In genomic region chr1:49995734-49996133, GRCh38 we compare ENCODE assay signal across 20 cellular contexts. TPM values are rescaled to one million over a fixed set of nuclear protein-coding genes. Genes with fewer than 3 reads are reported as not detected.
DNase-seq lines count a peak whose midpoint lies in the region; ATAC-seq and TF ChIP-seq lines count a peak whose summit lies in the region.
"Had no signal": no experiment of that assay in that cellular context is flagged by ENCODE, and none has a peak within 500 bp of the region (broad histone marks: within the 10 kb centered on the region; RNA-seq: fewer than 3 reads in every experiment).

No MANE protein-coding gene starts in this region.

- H3K27ac ChIP-seq in breast epithelium (no peak overlapping the region), PC-3 (ENCODE audit: low read length) (no peak overlapping the region), neural progenitor cell (no peak overlapping the region)
- H3K27ac ChIP-seq: cardiac muscle cell had no signal

- ATAC-seq in PC-3 (no peak), HG03039 (IDR thresholded peaks at IDR 0.05; ENCODE audit: unreplicated experiment) (no peak)
- ATAC-seq: activated CD4-positive, alpha-beta T cell treated with anti-CD3 and anti-CD28 coated beads for 36 hours; activated T-cell treated with anti-CD3 and anti-CD28 coated beads, Interleukin-2, amount 50 U/mL, for 72 hours; HCT116 had no signal

- peak; percentile 8 for DNase-seq in MCF 10A (ENCODE audit: unreplicated experiment)
- DNase-seq in breast epithelium (ENCODE audit: low spot score in 2 of 2), result no peak
- peak; percentile 43 for DNase-seq in PC-3
- DNase-seq in epithelial cell of esophagus (ENCODE audit: low read depth), result peak; percentile 1
- DNase-seq in activated T-cell treated with anti-CD3 and anti-CD28 coated beads for 4 hours, result no peak
- no peak for DNase-seq in neural progenitor cell (ENCODE audit: low spot score)
- no peak for DNase-seq in SIG-M5 (lab: John Stamatoyannopoulos, UW)
- DNase-seq: activated CD4-positive, alpha-beta T cell treated with anti-CD3 and anti-CD28 coated beads for 36 hours; activated naive CD4-positive, alpha-beta T cell treated with anti-CD3 and anti-CD28 coated beads, Interleukin-2, amount 10 ng/mL, durations not matched to agents 7 days and 5 days; activated T-cell treated with anti-CD3 and anti-CD28 coated beads, Interleukin-2, amount 50 U/mL, for 72 hours; amygdala; cortex of kidney; NCI-H1092 treated with DMSO at 0.1 percent for 48 hours; NCI-H2081; NCI-H510A; posterior cingulate gyrus had no signal

- POLR2A ChIA-PET in MCF 10A (lab: Yijun Ruan, JAX), result no interaction called here
- POLR2A ChIA-PET in PC-3 (lab: Charles Lee; ENCODE audit: unreplicated experiment), result no interaction called here

- H3F3A ChIP-seq in PC-3 (ENCODE audit: low read length, unreplicated experiment), result no peaks in the 10 kb centered on the region
- H3F3A ChIP-seq in neural progenitor cell (ENCODE audit: low read depth), result no peaks in the 10 kb centered on the region

- no peaks in the 10 kb centered on the region for H3K27me3 Mint-ChIP-seq in MCF 10A (ENCODE audit: insufficient read depth, unreplicated experiment)
- H3K27me3 Mint-ChIP-seq in neural progenitor cell (ENCODE audit: insufficient read depth, low read depth), result no peaks in the 10 kb centered on the region
- H3K27me3 Mint-ChIP-seq: activated naive CD4-positive, alpha-beta T cell treated with anti-CD3 and anti-CD28 coated beads, Interleukin-2, amount 10 ng/mL, durations not matched to agents 7 days and 5 days; type B pancreatic cell had no signal

- H3K4me2 ChIP-seq in PC-3 (ENCODE audit: low read length) (no peak overlapping the region), neural progenitor cell (no peak overlapping the region)

- H3K4me1 Mint-ChIP-seq in MCF 10A (ENCODE audit: insufficient read depth, unreplicated experiment), result no peaks in the 10 kb centered on the region
- no peaks in the 10 kb centered on the region for H3K4me1 Mint-ChIP-seq in neural progenitor cell
- H3K4me1 Mint-ChIP-seq: activated CD4-positive, alpha-beta T cell treated with anti-CD3 and anti-CD28 coated beads for 36 hours; activated naive CD4-positive, alpha-beta T cell treated with anti-CD3 and anti-CD28 coated beads, Interleukin-2, amount 10 ng/mL, durations not matched to agents 7 days and 5 days had no signal

- intact Hi-C loops in MCF 10A (cut with micrococcal nuclease) (no loop called here), breast epithelium (cut with DNase I; ENCODE audit: low total_unique reads) (no loop called here), PC-3 (cut with micrococcal nuclease) (no loop called here)

- H4K20me1 ChIP-seq in PC-3 (ENCODE audit: low read length), result no peaks in the 10 kb centered on the region
- no peaks in the 10 kb centered on the region for H4K20me1 ChIP-seq in neural progenitor cell (ENCODE audit: low read depth)

- H3K27me3 ChIP-seq in breast epithelium (no peaks in the 10 kb centered on the region), PC-3 (ENCODE audit: low read length) (no peaks in the 10 kb centered on the region), neural progenitor cell (no peaks in the 10 kb centered on the region)
- H3K27me3 ChIP-seq: cardiac muscle cell had no signal

- H3K9me3 Mint-ChIP-seq in MCF 10A (ENCODE audit: unreplicated experiment) (peaks cover 27% of the 10 kb centered on the region), neural progenitor cell (no peaks in the 10 kb centered on the region)
- H3K9me3 Mint-ChIP-seq: type B pancreatic cell had no signal

- no peaks in the 10 kb centered on the region for H3K9me2 ChIP-seq in PC-3 (replicated peaks; ENCODE audit: low read length)

- no peak for TF ChIP-seq POLR2A in breast epithelium (IDR thresholded peaks at IDR 0.05)

- H2AFZ ChIP-seq in PC-3 (ENCODE audit: low read length) (no peak overlapping the region), neural progenitor cell (replicated peaks) (no peak overlapping the region)

- H3K27ac Mint-ChIP-seq in MCF 10A (ENCODE audit: low read depth, unreplicated experiment), result no peak overlapping the region
- H3K27ac Mint-ChIP-seq in neural progenitor cell, result no peak overlapping the region
- H3K27ac Mint-ChIP-seq: activated CD4-positive, alpha-beta T cell treated with anti-CD3 and anti-CD28 coated beads for 36 hours; activated naive CD4-positive, alpha-beta T cell treated with anti-CD3 and anti-CD28 coated beads, Interleukin-2, amount 10 ng/mL, durations not matched to agents 7 days and 5 days; activated T-cell treated with anti-CD3 and anti-CD28 coated beads, Interleukin-2, amount 50 U/mL, for 72 hours; type B pancreatic cell had no signal

- H3K9ac ChIP-seq in PC-3 (ENCODE audit: low read length) (no peak overlapping the region), neural progenitor cell (no peak overlapping the region)

- H3K4me3 Mint-ChIP-seq in MCF 10A (ENCODE audit: unreplicated experiment), result no peak overlapping the region
- H3K4me3 Mint-ChIP-seq in neural progenitor cell, result no peak overlapping the region
- H3K4me3 Mint-ChIP-seq: activated CD4-positive, alpha-beta T cell treated with anti-CD3 and anti-CD28 coated beads for 36 hours; activated naive CD4-positive, alpha-beta T cell treated with anti-CD3 and anti-CD28 coated beads, Interleukin-2, amount 10 ng/mL, durations not matched to agents 7 days and 5 days; activated T-cell treated with anti-CD3 and anti-CD28 coated beads, Interleukin-2, amount 50 U/mL, for 72 hours; type B pancreatic cell had no signal

- H3K79me2 ChIP-seq in PC-3 (ENCODE audit: low read length) (no peaks in the 10 kb centered on the region), neural progenitor cell (ENCODE audit: low read depth) (no peaks in the 10 kb centered on the region)

- H3K4me1 ChIP-seq in breast epithelium (no peaks in the 10 kb centered on the region), PC-3 (ENCODE audit: insufficient read depth, low read length) (no peaks in the 10 kb centered on the region), neural progenitor cell (no peaks in the 10 kb centered on the region)

- BruUV-seq in MCF 10A (replicated peaks; lab: Mats Ljungman, UMichigan) (no TSS peak), PC-3 (replicated peaks; lab: Mats Ljungman, UMichigan) (no TSS peak)

- CTCF ChIA-PET in MCF 10A (lab: Yijun Ruan, JAX) (interaction anchor here (0.6 kb wide), 1 partner anchor 206 kb away, joined by 3 read pairs; no protein-coding TSS in a partner anchor), PC-3 (lab: Charles Lee) (no interaction called here)

- no peak overlapping the region for H3K4me3 ChIP-seq in breast epithelium
- no peak overlapping the region for H3K4me3 ChIP-seq in PC-3 (ENCODE audit: low read length)
- no peak overlapping the region for H3K4me3 ChIP-seq in epithelial cell of esophagus (ENCODE audit: low read length)
- no peak overlapping the region for H3K4me3 ChIP-seq in neural progenitor cell
- H3K4me3 ChIP-seq: cardiac muscle cell had no signal

- H3K36me3 ChIP-seq in breast epithelium (no peaks in the 10 kb centered on the region), PC-3 (ENCODE audit: low read depth, low read length) (no peaks in the 10 kb centered on the region), neural progenitor cell (no peaks in the 10 kb centered on the region)
- H3K36me3 ChIP-seq: cardiac muscle cell had no signal

- H3K9me3 ChIP-seq in breast epithelium, result peaks cover 5 to 14% of the 10 kb centered on the region in 2 donors
- no peaks in the 10 kb centered on the region for H3K9me3 ChIP-seq in PC-3 (ENCODE audit: low read length)
- peaks cover 49% of the 10 kb centered on the region for H3K9me3 ChIP-seq in neural progenitor cell (ENCODE audit: low read depth)

- TF ChIP-seq CTCF in MCF 10A (IDR thresholded peaks at IDR 0.05; ENCODE audit: unreplicated experiment), result no peak
- no peak for TF ChIP-seq CTCF in breast epithelium (IDR thresholded peaks at IDR 0.05)
- peak; percentile 50; the same call in 1 of the 2 replicates for TF ChIP-seq CTCF in PC-3 (conservative IDR thresholded peaks at IDR 0.05; ENCODE audit: low read depth, low read length)
- TF ChIP-seq CTCF in epithelial cell of esophagus (IDR thresholded peaks at IDR 0.05; ENCODE audit: insufficient read depth, low read depth, low read length, missing control alignments), result no peak
- TF ChIP-seq CTCF in neural progenitor cell (IDR thresholded peaks at IDR 0.05), result no peak

- H3K36me3 Mint-ChIP-seq in MCF 10A (ENCODE audit: insufficient read depth, unreplicated experiment) (peaks cover 6% of the 10 kb centered on the region), neural progenitor cell (no peaks in the 10 kb centered on the region)
- H3K36me3 Mint-ChIP-seq: activated naive CD4-positive, alpha-beta T cell treated with anti-CD3 and anti-CD28 coated beads, Interleukin-2, amount 10 ng/mL, durations not matched to agents 7 days and 5 days; type B pancreatic cell had no signal

RNA-seq across cellular contexts. Expression of gene AGBL4, which starts 28.0 kb away (rescaled TPM):
- total RNA-seq in MCF 10A (2022) (not detected in 2 replicates), breast epithelium (1 to 10 TPM; 1.3 to 1.9 (median 1.8) TPM), PC-3 (2014; rRNA removed) (0.33 and 2.8 TPM in 2 replicates), neural progenitor cell (ENCODE audit: low replicate concordance) (1.5 and 1.7 TPM in 2 replicates)
- total RNA-seq: activated CD4-positive, alpha-beta T cell treated with anti-CD3 and anti-CD28 coated beads for 36 hours; activated T-cell treated with anti-CD3 and anti-CD28 coated beads, Interleukin-2, amount 50 U/mL, for 72 hours; cardiac muscle cell had no signal

Comparison
In these comparisons a context has a peak if more than half of its experiments do, and no peak if none do; other contexts are left out.
1. DNase-seq: peak in MCF 10A (single experiment), PC-3 (single experiment) and epithelial cell of esophagus (single experiment); none in breast epithelium (0 of 2), activated T-cell treated with anti-CD3 and anti-CD28 coated beads for 4 hours (single experiment), neural progenitor cell (single experiment) and SIG-M5 (single experiment).